13 cellular contexts compared by ENCODE assay signal in the genomic region with DNA sequence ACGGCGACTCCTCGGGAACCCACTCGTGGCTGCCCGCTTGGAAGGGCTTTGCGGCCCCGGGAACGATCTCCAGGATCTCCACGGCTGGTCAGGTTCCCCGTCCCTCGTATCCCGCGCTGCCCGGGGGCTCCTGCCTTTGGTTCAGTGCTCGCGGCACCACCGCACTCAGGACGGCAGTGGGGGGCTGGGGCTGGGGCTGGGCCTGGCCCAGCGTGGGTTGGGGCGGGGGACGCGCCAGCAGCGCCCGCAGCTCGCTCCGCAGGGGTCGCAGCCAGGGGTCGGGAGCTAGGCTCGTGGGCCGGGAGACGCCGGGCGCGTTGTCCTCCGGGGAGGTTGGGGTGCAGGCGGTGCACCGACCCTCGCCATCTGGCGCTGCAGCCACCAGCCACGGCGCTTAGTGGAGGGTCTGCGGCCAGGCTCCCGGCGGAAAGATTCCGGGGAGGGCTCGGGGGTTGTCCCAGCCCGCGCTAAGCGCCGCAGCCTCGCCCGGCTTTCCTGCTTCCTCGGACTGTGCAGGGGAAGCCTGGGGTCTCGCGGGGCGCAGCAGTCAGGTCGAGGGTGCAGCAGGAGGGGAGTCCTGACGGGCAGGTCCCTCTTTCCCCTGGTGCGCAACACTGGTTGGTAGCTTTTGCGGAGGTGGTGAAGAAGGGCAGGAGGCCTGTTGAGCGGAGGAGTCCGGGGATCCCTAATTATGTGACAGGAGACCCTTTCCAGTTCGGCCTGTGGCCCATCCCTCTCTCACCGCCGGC. TPM values are rescaled to one million over a fixed set of nuclear protein-coding genes. Genes with fewer than 3 reads are reported as not detected.
DNase-seq lines count a peak whose midpoint lies in the region; TF ChIP-seq lines count a peak whose summit lies in the region.
"Had no signal": no experiment of that assay in that cellular context is flagged by ENCODE, and none has a peak within 500 bp of the region (broad histone marks: within the 10 kb centered on the region; RNA-seq: fewer than 3 reads in every experiment).

No MANE protein-coding gene starts in this region.

- no peak overlapping the region for H3K27ac ChIP-seq in WERI-Rb-1
- H3K27ac ChIP-seq in skeletal muscle tissue (ENCODE audit: low read depth, low read length) = no peak overlapping the region
- no peak overlapping the region for H3K27ac ChIP-seq in Karpas-422 (ENCODE audit: low read length)
- H3K27ac ChIP-seq: skin epidermis had no signal

- TF ChIP-seq CTCF in WERI-Rb-1 (IDR thresholded peaks at IDR 0.05; ENCODE audit: low read depth, low read length) = no peak

- H3K9me2 ChIP-seq in Karpas-422 (replicated peaks; ENCODE audit: insufficient read depth, low read length) = no peaks in the 10 kb centered on the region

- H3K9ac ChIP-seq in skeletal muscle tissue (ENCODE audit: low read depth in 1 of 3, low read length in 3 of 3) (no peak overlapping the region), Karpas-422 (ENCODE audit: low read length) (no peak overlapping the region)

- H3K4me2 ChIP-seq in Karpas-422 (ENCODE audit: low read depth, low read length, poor library complexity, severe bottlenecking) = no peak overlapping the region

- H4K20me1 ChIP-seq in Karpas-422 (ENCODE audit: insufficient read depth, low read depth, low read length) = no peaks in the 10 kb centered on the region

- H3K4me1 ChIP-seq in skeletal muscle tissue (ENCODE audit: control insufficient read depth in 3 of 3, insufficient read depth in 3 of 3, low read length in 3 of 3) (peaks cover 5 to 23% (median 23%) of the 10 kb centered on the region in 3 donors), Karpas-422 (ENCODE audit: low read length) (no peaks in the 10 kb centered on the region)

- H3K79me2 ChIP-seq in Karpas-422 (ENCODE audit: low read length) = no peaks in the 10 kb centered on the region

- H3K9me3 ChIP-seq in WERI-Rb-1 (ENCODE audit: severe bottlenecking) = peaks cover 11% of the 10 kb centered on the region
- no peaks in the 10 kb centered on the region for H3K9me3 ChIP-seq in skeletal muscle tissue (ENCODE audit: control insufficient read depth in 3 of 3, low read length in 3 of 3)
- H3K9me3 ChIP-seq in Karpas-422 (ENCODE audit: low read length) = no peaks in the 10 kb centered on the region
- H3K9me3 ChIP-seq: MG63 had no signal

- H2AFZ ChIP-seq in Karpas-422 (ENCODE audit: low read length) = no peak overlapping the region

- H3K36me3 ChIP-seq in H7 (replicated peaks; ENCODE audit: control insufficient read depth, insufficient read depth, low read length) (no peaks in the 10 kb centered on the region), WERI-Rb-1 (no peaks in the 10 kb centered on the region), skeletal muscle tissue (ENCODE audit: control insufficient read depth in 3 of 3, insufficient read depth in 3 of 3, low read length in 3 of 3) (no peaks in the 10 kb centered on the region), Karpas-422 (ENCODE audit: insufficient read depth, low read length) (no peaks in the 10 kb centered on the region)

- H3K4me3 ChIP-seq in H7 (ENCODE audit: insufficient read depth, low read depth, low read length) (no peak overlapping the region), WERI-Rb-1 (ENCODE audit: low read depth, low read length) (peak overlapping the region; percentile 40), skeletal muscle tissue (ENCODE audit: low read length in 3 of 3) (peak overlapping the region in 2 of 3 donors; percentile 13 to 45), Karpas-422 (ENCODE audit: low read length) (no peak overlapping the region)
- H3K4me3 ChIP-seq: lung, MG63 had no signal

- peaks cover 98% of the 10 kb centered on the region for H3K27me3 ChIP-seq in H7 (ENCODE audit: control insufficient read depth, insufficient read depth, low read length)
- H3K27me3 ChIP-seq in WERI-Rb-1 (ENCODE audit: insufficient read depth, low read depth, severe bottlenecking) = peaks cover 78% of the 10 kb centered on the region
- peaks cover 97 to 99% (median 98%) of the 10 kb centered on the region in 3 donors for H3K27me3 ChIP-seq in skeletal muscle tissue (ENCODE audit: control insufficient read depth in 3 of 3, insufficient read depth in 3 of 3, low read length in 3 of 3)
- H3K27me3 ChIP-seq in Karpas-422 (ENCODE audit: low read length) = no peaks in the 10 kb centered on the region
- H3K27me3 ChIP-seq: MG63 had no signal

- DNase-seq in H7 = peak; percentile 72
- no peak for DNase-seq in WERI-Rb-1
- DNase-seq in islet precursor cell = peak; percentile 48
- DNase-seq in putamen (ENCODE audit: low spot score) = no peak
- no peak for DNase-seq in Karpas-422
- no peak for DNase-seq in NCI-H524 treated with DMSO at 0.1 percent for 48 hours (lab: John Stamatoyannopoulos, UW)
- DNase-seq: DMS 273 treated with DMSO at 0.1 percent for 48 hours, MG63, NCI-H446 treated with DMSO at 0.1 percent for 48 hours had no signal

RNA-seq across cellular contexts. Expression of gene SIM2, which starts 9.0 kb away (rescaled TPM):
- 0.07 and 0.11 TPM in 2 replicates for total RNA-seq in H7 (2014; rRNA removed; shearing (Covaris generic))
- 3.1 TPM for total RNA-seq in skeletal muscle tissue
- not detected in 2 replicates for total RNA-seq in Karpas-422 (2014; rRNA removed; shearing (Covaris generic); ENCODE audit: low replicate concordance)
- total RNA-seq: HFFc6, lung had no signal

Comparison
In these comparisons a context has a peak if more than half of its experiments do, and no peak if none do; other contexts are left out.
1. DNase-seq: peak in H7 (single experiment) and islet precursor cell (single experiment); none in WERI-Rb-1 (single experiment), putamen (single experiment), Karpas-422 (single experiment) and NCI-H524 treated with DMSO at 0.1 percent for 48 hours (single experiment).
2. H3K4me3 ChIP-seq: peak in WERI-Rb-1 (single experiment) and skeletal muscle tissue (2 of 3); none in H7 (single experiment) and Karpas-422 (single experiment).